ENCODE assay signal across 8 cellular contexts in genomic region chr4:169079942-169080827, GRCh38.
DNase-seq lines count a peak whose midpoint lies in the region; ATAC-seq lines count a peak whose summit lies in the region.

No MANE protein-coding gene starts in this region.

- H3K4me1 ChIP-seq in mononuclear cell (ENCODE audit: insufficient read depth, low read length) (peaks cover 29% of the 10 kb centered on the region), thymus (ENCODE audit: control insufficient read depth, insufficient read depth, low read length) (peaks cover 3% of the 10 kb centered on the region)

- peak; percentile 85 for ATAC-seq in HG02610 (IDR thresholded peaks at IDR 0.05; ENCODE audit: unreplicated experiment)

- H3K27ac ChIP-seq in caudate nucleus (ENCODE audit: low read depth, low read length) (peak overlapping the region; percentile 65), thymus (ENCODE audit: low read depth) (peak overlapping the region; percentile 33)

- DNase-seq in activated gamma-delta T cell (lab: John Stamatoyannopoulos, UW) (peak; percentile 7), activated gamma-delta T cell treated with Interleukin-2 at 50 U/mL for 16 hours (no peak), NOMO-1 treated with DMSO at 0.1 percent for 48 hours (lab: John Stamatoyannopoulos, UW; ENCODE audit: unreplicated experiment) (peak; percentile 70), caudate nucleus (lab: John Stamatoyannopoulos, UW) (peak in 4 of 61 donors; percentile 4 to 35 (median 8)), NCI-H226 (no peak)

- H3K4me3 ChIP-seq in mononuclear cell (ENCODE audit: low read length) (peak overlapping the region; percentile 17), thymus (ENCODE audit: low read length) (peak overlapping the region; percentile 22)

- H3K9me3 ChIP-seq in mononuclear cell (ENCODE audit: low read depth, low read length) = no peaks in the 10 kb centered on the region
- no peaks in the 10 kb centered on the region for H3K9me3 ChIP-seq in thymus (ENCODE audit: control insufficient read depth)

- no peaks in the 10 kb centered on the region for H3K27me3 ChIP-seq in mononuclear cell (ENCODE audit: insufficient read depth, low read length)
- H3K27me3 ChIP-seq in thymus (ENCODE audit: control insufficient read depth, insufficient read depth) = no peaks in the 10 kb centered on the region

- 9% methylated on average over 19 of the region's 19 CpGs for WGBS in thymus

- H3K36me3 ChIP-seq in thymus (ENCODE audit: control insufficient read depth, insufficient read depth) = no peaks in the 10 kb centered on the region

Comparison
In these comparisons a context has a peak if more than half of its experiments do, and no peak if none do; other contexts are left out.
1. DNase-seq: peak in activated gamma-delta T cell (single experiment) and NOMO-1 treated with DMSO at 0.1 percent for 48 hours (single experiment); none in activated gamma-delta T cell treated with Interleukin-2 at 50 U/mL for 16 hours (single experiment) and NCI-H226 (single experiment).